ENCODE assay signal across 26 cellular contexts in genomic region chr3:181720281-181720680, GRCh38. TPM values are rescaled to one million over a fixed set of nuclear protein-coding genes. Genes with fewer than 3 reads are reported as not detected.
A peak's percentile ranks its signal among the peaks of the same experiment; 100 is the strongest.
DNase-seq lines count a peak whose midpoint lies in the region; ATAC-seq, FAIRE-seq and TF ChIP-seq lines count a peak whose summit lies in the region.
"Had no signal": no experiment of that assay in that cellular context is flagged by ENCODE, and none has a peak within 500 bp of the region (broad histone marks: within the 10 kb centered on the region; RNA-seq: fewer than 3 reads in every experiment).

No MANE protein-coding gene starts in this region.

- H3K4me3 ChIP-seq in neuronal stem cell (ENCODE audit: low read length in 2 of 2) = peak overlapping the region in 1 of 2 donors; percentile 10
- H3K4me3 ChIP-seq: A549, ascending aorta, BLaER1, colonic mucosa, upper lobe of right lung had no signal

- no peak overlapping the region for H3K23ac ChIP-seq in neuronal stem cell (ENCODE audit: low read depth, low read length, poor library complexity)

- no peak overlapping the region for H2BK12ac ChIP-seq in neuronal stem cell (ENCODE audit: low read length)

- no peaks in the 10 kb centered on the region for H3K27me3 ChIP-seq in neuronal stem cell (ENCODE audit: control insufficient read depth in 3 of 3, insufficient read depth in 3 of 3, low read depth in 1 of 3, low read length in 3 of 3)

- peak overlapping the region; percentile 76 for H3K18ac ChIP-seq in neuronal stem cell (ENCODE audit: low read length)

- H2AFZ ChIP-seq in neuronal stem cell (ENCODE audit: low read length) = no peak overlapping the region

- no peak overlapping the region for H2BK5ac ChIP-seq in neuronal stem cell (ENCODE audit: low read length)

- H3K27ac ChIP-seq in neuronal stem cell (replicated peaks; ENCODE audit: low read length) = peak overlapping the region; percentile 58
- H3K27ac ChIP-seq: A549, ascending aorta, BLaER1, colonic mucosa, KMS-11, RWPE1, upper lobe of right lung had no signal

- FAIRE-seq in D721Med (lab: Jason Lieb, UNC) = no peak
- FAIRE-seq: A549, endometrium had no signal

- TF ChIP-seq CTCF in WTC11 (IDR thresholded peaks at IDR 0.05) (no peak), D721Med (IDR thresholded peaks at IDR 0.05; ENCODE audit: insufficient read depth, missing control alignments) (no peak)

- peaks cover 10% of the 10 kb centered on the region for H3K36me3 Mint-ChIP-seq in WTC11
- H3K36me3 Mint-ChIP-seq in activated naive CD4-positive, alpha-beta T cell treated with anti-CD3 and anti-CD28 coated beads, Interleukin-2, amount 50 U/mL, for 72 hours = peaks cover 45 to 65% of the 10 kb centered on the region in 2 donors

- no peaks in the 10 kb centered on the region for H3K9me3 Mint-ChIP-seq in WTC11
- peaks cover 16 to 28% of the 10 kb centered on the region in 2 donors for H3K9me3 Mint-ChIP-seq in activated naive CD4-positive, alpha-beta T cell treated with anti-CD3 and anti-CD28 coated beads, Interleukin-2, amount 50 U/mL, for 72 hours

- peaks cover 0 to 4% of the 10 kb centered on the region in 2 donors for H3K9me3 ChIP-seq in neuronal stem cell (replicated peaks in 1 of 2; ENCODE audit: control insufficient read depth in 2 of 2, insufficient read depth in 1 of 2, low read depth in 1 of 2, low read length in 2 of 2)
- H3K9me3 ChIP-seq: A549, ascending aorta, colonic mucosa, upper lobe of right lung had no signal

- CTCF ChIA-PET in WTC11 (lab: Charles Lee) = interaction anchor here (1.6 kb wide), 1 partner anchor 18 kb away, joined by 6 read pairs; no protein-coding TSS in a partner anchor

- no peak overlapping the region; the same call in 1 of the 2 replicates for H3K4me3 Mint-ChIP-seq in WTC11
- H3K4me3 Mint-ChIP-seq: activated naive CD4-positive, alpha-beta T cell treated with anti-CD3 and anti-CD28 coated beads for 36 hours; activated T-cell treated with anti-CD3 and anti-CD28 coated beads, Interleukin-2, amount 50 U/mL, for 4 hours had no signal

- ATAC-seq in WTC11 (no peak), esophagus mucosa (peak; percentile 47), left colon (no peak), GM19463 (IDR thresholded peaks at IDR 0.05; ENCODE audit: unreplicated experiment) (no peak)
- ATAC-seq in activated naive CD4-positive, alpha-beta T cell treated with anti-CD3 and anti-CD28 coated beads, Interleukin-2, amount 50 U/mL, for 72 hours = no peak
- ATAC-seq: A549; activated T-cell treated with anti-CD3 and anti-CD28 coated beads, Interleukin-2, amount 50 U/mL, for 4 hours; stimulated activated naive CD8-positive, alpha-beta T cell treated with anti-CD3 and anti-CD28 coated beads, Interleukin-15, Interleukin-2, amounts not matched to agents 100 U/mL and 50 U/mL, for 24 hours had no signal

- intact Hi-C loops in left colon (cut with DNase I, micrococcal nuclease) = no loop called here

- H3K36me3 ChIP-seq in neuronal stem cell (replicated peaks in 1 of 2; ENCODE audit: control insufficient read depth in 2 of 2, insufficient read depth in 2 of 2, low read length in 2 of 2) = peaks cover 7 to 85% of the 10 kb centered on the region in 2 donors
- H3K36me3 ChIP-seq: ascending aorta, BLaER1, colonic mucosa, upper lobe of right lung had no signal

- peaks cover 86% of the 10 kb centered on the region for H3K4me1 Mint-ChIP-seq in WTC11

- H2BK15ac ChIP-seq in neuronal stem cell (ENCODE audit: low read length) = no peak overlapping the region

- H3K4me2 ChIP-seq in neuronal stem cell (ENCODE audit: insufficient read depth, low read length, poor library complexity, severe bottlenecking) = no peak overlapping the region
- H3K4me2 ChIP-seq: A549, BLaER1, KMS-11 had no signal

- peak; percentile 72 for DNase-seq in ELF-1 (ENCODE audit: low read depth, low spot score)
- no peak for DNase-seq in WTC11 (ENCODE audit: low spot score)
- DNase-seq in neuronal stem cell (ENCODE audit: low spot score) = no peak
- DNase-seq in left colon = no peak
- DNase-seq in D721Med (ENCODE audit: insufficient read length, low spot score) = no peak
- no peak for DNase-seq in activated naive CD4-positive, alpha-beta T cell treated with anti-CD3 and anti-CD28 coated beads, Interleukin-2, amount 50 U/mL, for 72 hours (ENCODE audit: low spot score in 2 of 2)
- DNase-seq: activated naive CD4-positive, alpha-beta T cell treated with anti-CD3 and anti-CD28 coated beads for 36 hours; activated T-cell treated with anti-CD3 and anti-CD28 coated beads, Interleukin-2, amount 50 U/mL, for 4 hours; colonic mucosa; foreskin fibroblast; MV-4-11; NCI-H2029; NK-92 treated with Interleukin-12 subunit alpha and Interleukin-12 subunit beta, amount 100 ng/mL, for 24 hours; stimulated activated naive CD8-positive, alpha-beta T cell treated with anti-CD3 and anti-CD28 coated beads, Interleukin-15, Interleukin-2, amounts not matched to agents 100 U/mL and 50 U/mL, for 24 hours; T-helper 9 cell; upper lobe of right lung had no signal

- H3K79me1 ChIP-seq in neuronal stem cell (ENCODE audit: low read depth, low read length) = peaks cover 5% of the 10 kb centered on the region

- H3K4me1 ChIP-seq in neuronal stem cell (ENCODE audit: control insufficient read depth in 2 of 2, insufficient read depth in 1 of 2, low read depth in 1 of 2, low read length in 2 of 2) = peaks cover 21 to 62% of the 10 kb centered on the region in 2 donors
- H3K4me1 ChIP-seq: A549, ascending aorta, BLaER1, colonic mucosa, upper lobe of right lung had no signal

- H4K8ac ChIP-seq in neuronal stem cell (ENCODE audit: low read depth, low read length) = no peak overlapping the region

- H2AK5ac ChIP-seq in neuronal stem cell (ENCODE audit: low read depth, low read length) = no peak overlapping the region

- no peak overlapping the region for H3K4ac ChIP-seq in neuronal stem cell (ENCODE audit: low read length)

- H3K27me3 Mint-ChIP-seq in WTC11 (ENCODE audit: low read depth) = peaks cover 18% of the 10 kb centered on the region

- H4K91ac ChIP-seq in neuronal stem cell (ENCODE audit: low read depth, low read length, poor library complexity) = no peak overlapping the region

- POLR2A ChIA-PET in WTC11 (lab: Charles Lee) = no interaction called here

- WGBS in neuronal stem cell (ENCODE audit: extremely low coverage in 2 of 2, insufficient read length in 2 of 2, insufficient replicate concordance in 1 of 2), 2 donors = no CpG with 5 or more reads among the region's 20 CpGs

- H3K9ac ChIP-seq in neuronal stem cell (ENCODE audit: low read depth, low read length, poor library complexity) = no peak overlapping the region
- H3K9ac ChIP-seq: BLaER1, KMS-11 had no signal

- peak overlapping the region; percentile 88 for H3K27ac Mint-ChIP-seq in WTC11
- H3K27ac Mint-ChIP-seq in activated naive CD4-positive, alpha-beta T cell treated with anti-CD3 and anti-CD28 coated beads, Interleukin-2, amount 50 U/mL, for 72 hours = peak overlapping the region in 1 of 2 donors; percentile 65
- H3K27ac Mint-ChIP-seq: activated naive CD4-positive, alpha-beta T cell treated with anti-CD3 and anti-CD28 coated beads for 36 hours had no signal

- no peak overlapping the region for H3K14ac ChIP-seq in neuronal stem cell (ENCODE audit: low read length)

- no peak overlapping the region for H2BK120ac ChIP-seq in neuronal stem cell (ENCODE audit: low read depth, low read length)

TF ChIP-seq in WTC11, 78 proteins besides CTCF, POLR2A, EP300 and RAD21 (continues in another document):
- TF ChIP-seq JAZF1 (CRISPR knock-in tag; IDR thresholded peaks at IDR 0.05) (no peak), ZNF416 (CRISPR knock-in tag; IDR thresholded peaks at IDR 0.05) (no peak), JUN (CRISPR knock-in tag; IDR thresholded peaks at IDR 0.05) (no peak), ZMAT4 (CRISPR knock-in tag; IDR thresholded peaks at IDR 0.05) (no peak), FOXP1 (CRISPR knock-in tag; IDR thresholded peaks at IDR 0.05; ENCODE audit: borderline replicate concordance) (no peak), CDX4 (CRISPR knock-in tag; IDR thresholded peaks at IDR 0.05; ENCODE audit: borderline replicate concordance) (no peak), PREB (CRISPR knock-in tag; IDR thresholded peaks at IDR 0.05; ENCODE audit: borderline replicate concordance) (no peak), NFE2L1 (CRISPR knock-in tag; IDR thresholded peaks at IDR 0.05) (no peak)

RNA-seq across cellular contexts. Expression of gene SOX2, which starts 8.6 kb away (rescaled TPM):
- total RNA-seq in WTC11 (2021) (189 to 245 TPM (median 239 TPM) in 3 replicates), esophagus mucosa (16.0 TPM), left colon (under 1 TPM; 0.21 to 0.42 TPM)
- polyA plus RNA-seq in neuronal stem cell (2013, experiment 1 of 2) = 589 TPM
- polyA plus RNA-seq in neuronal stem cell (2013, experiment 2 of 2) = 620 TPM
- under 1 TPM in 1 of 2 donors, not detected in 1; 0.19 TPM for total RNA-seq in activated naive CD4-positive, alpha-beta T cell treated with anti-CD3 and anti-CD28 coated beads, Interleukin-2, amount 50 U/mL, for 72 hours
- total RNA-seq: activated naive CD4-positive, alpha-beta T cell treated with anti-CD3 and anti-CD28 coated beads for 36 hours; G401; NCI-H460 had no signal

Comparison
In these comparisons a context has a peak if more than half of its experiments do, and no peak if none do; other contexts are left out.
1. RNA of gene SOX2, which starts 8.6 kb away (total RNA-seq): 189 to 245 TPM in WTC11 and 16.0 TPM in esophagus mucosa (single experiment); 0.21 to 0.42 TPM in left colon and 0.19 TPM in activated naive CD4-positive, alpha-beta T cell treated with anti-CD3 and anti-CD28 coated beads, Interleukin-2, amount 50 U/mL, for 72 hours; every median in the first group is over 10 times any median in the second.